In the genomic region with DNA sequence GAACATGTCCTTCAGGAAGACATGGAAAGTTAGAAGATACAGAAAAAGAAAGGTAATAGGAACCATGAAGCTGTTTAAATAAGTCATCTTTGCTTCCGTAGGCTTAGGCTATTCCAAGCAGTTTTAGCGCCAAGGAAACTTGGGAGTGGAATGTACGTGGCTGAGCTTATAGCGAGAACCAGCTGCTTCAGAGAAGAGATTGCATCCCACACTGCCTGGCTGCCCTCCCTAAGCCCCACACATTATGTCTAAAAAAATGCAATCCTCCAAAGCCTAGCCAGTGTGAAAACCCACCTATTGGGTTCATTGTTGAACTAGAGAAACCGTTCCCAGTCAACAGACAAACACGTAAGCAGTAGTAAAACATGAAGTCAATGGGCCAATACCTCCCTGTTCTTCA, we compare ENCODE assay signal across 29 cellular contexts.
"Had no signal": no experiment of that assay in that cellular context is flagged by ENCODE, and none has a peak within 500 bp of the region (broad histone marks: within the 10 kb centered on the region; RNA-seq: fewer than 3 reads in every experiment).

No MANE protein-coding gene starts in this region.

- H3K4me1 Mint-ChIP-seq: activated CD4-positive, alpha-beta T cell treated with anti-CD3 and anti-CD28 coated beads, Interleukin-2, amount 10 ng/mL, durations not matched to agents 24 days and 14 days; stimulated activated memory B cell treated with anti-CD40 and anti-IgM and Interleukin-4, amounts not matched to agents 10 μg/mL and 1 μg/mL and 100 μg/mL, for 72 hours had no signal

- H3K9me3 Mint-ChIP-seq: activated CD4-positive, alpha-beta memory T cell treated with anti-CD3 and anti-CD28 coated beads for 36 hours; activated CD4-positive, alpha-beta T cell treated with anti-CD3 and anti-CD28 coated beads, Interleukin-2, amount 10 ng/mL, durations not matched to agents 24 days and 14 days; activated T-cell treated with anti-CD3 and anti-CD28 coated beads, Interleukin-2, amount 50 U/mL, for 24 hours; central memory CD8-positive, alpha-beta T cell; stimulated activated memory B cell treated with anti-CD40 and anti-IgM and Interleukin-4, amounts not matched to agents 10 μg/mL and 1 μg/mL and 100 μg/mL, for 72 hours had no signal

- H3K36me3 ChIP-seq: breast epithelium, pancreas, prostate gland, upper lobe of right lung had no signal

- H3K4me1 ChIP-seq: breast epithelium, esophagus squamous epithelium, pancreas, prostate gland, stomach, suprapubic skin, tibial artery, upper lobe of right lung had no signal

- H3K27ac ChIP-seq: breast epithelium, epithelial cell of prostate, esophagus squamous epithelium, pancreas, prostate gland, stomach, suprapubic skin, tibial artery, upper lobe of right lung had no signal

- H3K27me3 Mint-ChIP-seq: activated CD4-positive, alpha-beta memory T cell treated with anti-CD3 and anti-CD28 coated beads for 36 hours; activated CD4-positive, alpha-beta T cell treated with anti-CD3 and anti-CD28 coated beads, Interleukin-2, amount 10 ng/mL, durations not matched to agents 24 days and 14 days; activated T-cell treated with anti-CD3 and anti-CD28 coated beads, Interleukin-2, amount 50 U/mL, for 24 hours; central memory CD8-positive, alpha-beta T cell; stimulated activated memory B cell treated with anti-CD40 and anti-IgM and Interleukin-4, amounts not matched to agents 10 μg/mL and 1 μg/mL and 100 μg/mL, for 72 hours; T-helper 17 cell had no signal

- H3K9me3 ChIP-seq: breast epithelium, esophagus squamous epithelium, pancreas, prostate gland, stomach, suprapubic skin, tibial artery, upper lobe of right lung had no signal

- H3K4me3 Mint-ChIP-seq: activated CD4-positive, alpha-beta memory T cell treated with anti-CD3 and anti-CD28 coated beads for 36 hours; activated CD4-positive, alpha-beta T cell treated with anti-CD3 and anti-CD28 coated beads, Interleukin-2, amount 10 ng/mL, durations not matched to agents 24 days and 14 days; activated T-cell treated with anti-CD3 and anti-CD28 coated beads, Interleukin-2, amount 50 U/mL, for 24 hours; central memory CD8-positive, alpha-beta T cell; stimulated activated memory B cell treated with anti-CD40 and anti-IgM and Interleukin-4, amounts not matched to agents 10 μg/mL and 1 μg/mL and 100 μg/mL, for 72 hours; T-helper 17 cell had no signal

- H3K27ac Mint-ChIP-seq: activated CD4-positive, alpha-beta memory T cell treated with anti-CD3 and anti-CD28 coated beads for 36 hours; activated CD4-positive, alpha-beta T cell treated with anti-CD3 and anti-CD28 coated beads, Interleukin-2, amount 10 ng/mL, durations not matched to agents 24 days and 14 days; activated T-cell treated with anti-CD3 and anti-CD28 coated beads, Interleukin-2, amount 50 U/mL, for 24 hours; stimulated activated memory B cell treated with anti-CD40 and anti-IgM and Interleukin-4, amounts not matched to agents 10 μg/mL and 1 μg/mL and 100 μg/mL, for 72 hours; T-helper 17 cell had no signal

- DNase-seq: activated CD4-positive, alpha-beta memory T cell treated with anti-CD3 and anti-CD28 coated beads for 36 hours; activated CD4-positive, alpha-beta T cell treated with anti-CD3 and anti-CD28 coated beads, Interleukin-2, amount 10 ng/mL, durations not matched to agents 24 days and 14 days; activated CD4-positive, CD25-positive, alpha-beta regulatory T cell treated with anti-CD3 and anti-CD28 coated beads, Interleukin-2, amount 50 U/mL, for 72 hours; activated CD8-positive, alpha-beta memory T cell treated with anti-CD3 and anti-CD28 coated beads, Interleukin-2, amount 50 U/mL, for 48 hours; activated gamma-delta T cell; activated naive CD4-positive, alpha-beta T cell treated with anti-CD3 and anti-CD28 coated beads, Interleukin-2, amount 50 U/mL, for 16 hours; activated T-cell treated with anti-CD3 and anti-CD28 coated beads, Interleukin-2, amount 50 U/mL, for 24 hours; amniotic stem cell; dermis blood vessel endothelial cell; effector CD4-positive, alpha-beta T cell; esophagus squamous epithelium; mammary epithelial cell; nucleus accumbens; pancreas; stimulated activated CD4-positive, alpha-beta T cell treated with anti-CD3 and anti-CD28 coated beads, Interleukin-1b, Interleukin-23, amount 100 ng/mL, for 48 hours; stimulated activated CD4-positive, alpha-beta T cell treated with anti-CD3 and anti-CD28 coated beads, Interleukin-4, amount 100 ng/mL, for 4 hours; stimulated activated CD8-positive, alpha-beta memory T cell treated with anti-CD3 and anti-CD28 coated beads, Interleukin-4, amount 100 ng/mL, for 48 hours; stomach; T-helper 17 cell; T1000; tibial artery; upper lobe of right lung had no signal

- H3K4me2 ChIP-seq: smooth muscle cell had no signal

- H3K4me3 ChIP-seq: breast epithelium, esophagus squamous epithelium, pancreas, prostate gland, smooth muscle cell, stomach, suprapubic skin, tibial artery, upper lobe of right lung had no signal

- H3K27me3 ChIP-seq: breast epithelium, esophagus squamous epithelium, pancreas, stomach, suprapubic skin, tibial artery, upper lobe of right lung had no signal

- ATAC-seq: pancreas; stimulated activated memory B cell treated with anti-CD40 and anti-IgM and Interleukin-4, amounts not matched to agents 10 μg/mL and 1 μg/mL and 100 μg/mL, for 72 hours; T-helper 17 cell; upper lobe of right lung had no signal
